ENCODE assay signal across 8 cellular contexts in genomic region chr3:172808969-172809546, GRCh38. TPM values are rescaled to one million over a fixed set of nuclear protein-coding genes. Genes with fewer than 3 reads are reported as not detected.
A peak's percentile ranks its signal among the peaks of the same experiment; 100 is the strongest.
DNase-seq lines count a peak whose midpoint lies in the region; ATAC-seq and TF ChIP-seq lines count a peak whose summit lies in the region.

No MANE protein-coding gene starts in this region.

- H3K27ac ChIP-seq in 22Rv1: no peak overlapping the region
- no peak overlapping the region for H3K27ac ChIP-seq in adrenal gland
- no peak overlapping the region for H3K27ac ChIP-seq in right lobe of liver

- DNase-seq in NCI-H1105 treated with DMSO at 0.1 percent for 48 hours (lab: John Stamatoyannopoulos, UW) (peak; percentile 82), adrenal gland (no peak), right lobe of liver (no peak), GOT3 (lab: John Stamatoyannopoulos, UW) (no peak)
- DNase-seq in activated naive CD8-positive, alpha-beta T cell treated with anti-CD3 and anti-CD28 coated beads for 36 hours: no peak

- no peaks in the 10 kb centered on the region for H3K9me3 Mint-ChIP-seq in activated naive CD8-positive, alpha-beta T cell treated with anti-CD3 and anti-CD28 coated beads for 36 hours

- TF ChIP-seq POLR2A in adrenal gland (IDR thresholded peaks at IDR 0.05) (no peak), right lobe of liver (IDR thresholded peaks at IDR 0.05) (no peak)

- H3K36me3 Mint-ChIP-seq in activated naive CD8-positive, alpha-beta T cell treated with anti-CD3 and anti-CD28 coated beads for 36 hours: peaks cover 3% of the 10 kb centered on the region

- H3K4me1 ChIP-seq in adrenal gland (replicated peaks in 1 of 2): no peaks in the 10 kb centered on the region
- no peaks in the 10 kb centered on the region for H3K4me1 ChIP-seq in right lobe of liver

- TF ChIP-seq CTCF in 22Rv1 (IDR thresholded peaks at IDR 0.05) (peak; percentile 65), GM12872 (IDR thresholded peaks at IDR 0.05; ENCODE audit: insufficient read depth, low read depth, low read length) (0 out of 3 replicates have a peak, but pooled peaks have one; percentile 5), adrenal gland (IDR thresholded peaks at IDR 0.05) (peak; percentile 10 to 58 (median 46)), right lobe of liver (IDR thresholded peaks at IDR 0.05) (peak; percentile 28 to 47 (median 39))

- H3K36me3 ChIP-seq in adrenal gland (replicated peaks in 1 of 2) (no peaks in the 10 kb centered on the region), right lobe of liver (peaks cover 0 to 3% (median 0%) of the 10 kb centered on the region in 4 donors)

- no peaks in the 10 kb centered on the region for H3K27me3 Mint-ChIP-seq in activated naive CD8-positive, alpha-beta T cell treated with anti-CD3 and anti-CD28 coated beads for 36 hours

- H3K4me3 Mint-ChIP-seq in activated naive CD8-positive, alpha-beta T cell treated with anti-CD3 and anti-CD28 coated beads for 36 hours: no peak overlapping the region

- no peaks in the 10 kb centered on the region for H3K27me3 ChIP-seq in adrenal gland
- no peaks in the 10 kb centered on the region for H3K27me3 ChIP-seq in right lobe of liver

- intact Hi-C loops in adrenal gland (cut with DNase I): no loop called here
- intact Hi-C loops in right lobe of liver (cut with DNase I): no loop called here

- H3K9me3 ChIP-seq in adrenal gland (replicated peaks in 1 of 3) (no peaks in the 10 kb centered on the region), right lobe of liver (no peaks in the 10 kb centered on the region)

- no peak overlapping the region for H3K27ac Mint-ChIP-seq in activated naive CD8-positive, alpha-beta T cell treated with anti-CD3 and anti-CD28 coated beads for 36 hours

- ATAC-seq in right lobe of liver (peak in 2 of 4 donors; percentile 39 to 50), GM21737 (IDR thresholded peaks at IDR 0.05; ENCODE audit: unreplicated experiment) (no peak)

- H3K4me3 ChIP-seq in adrenal gland (no peak overlapping the region), right lobe of liver (no peak overlapping the region)

- 51 to 62% (median 61%) methylated on average over 4 of the region's 4 CpGs for WGBS in adrenal gland, 4 donors
- 55% methylated on average over 4 of the region's 4 CpGs for WGBS in right lobe of liver (ENCODE audit: insufficient coverage, low coverage, low lambda C conversion rate, missing lambda C conversion rate)

- peaks cover 2% of the 10 kb centered on the region for H3K4me1 Mint-ChIP-seq in activated naive CD8-positive, alpha-beta T cell treated with anti-CD3 and anti-CD28 coated beads for 36 hours

RNA-seq across cellular contexts. Expression of gene ECT2, which starts 58.5 kb away (rescaled TPM):
- total RNA-seq in adrenal gland (10 to 100 TPM in 2 of 8 donors, 1 to 10 TPM in 6; 3.1 to 15.5 (median 6.5) TPM), right lobe of liver (1 to 10 TPM; 1.5 to 7.8 (median 3.8) TPM)
- polyA plus RNA-seq in adrenal gland: 1 to 10 TPM; 1.4 to 6.9 (median 1.6) TPM
- total RNA-seq in activated naive CD8-positive, alpha-beta T cell treated with anti-CD3 and anti-CD28 coated beads for 36 hours: 10 to 100 TPM; 34.2 to 38.4 TPM

Comparison
In these comparisons a context has a peak if more than half of its experiments do, and no peak if none do; other contexts are left out.
1. CTCF ChIP-seq: peak in every context shown above with its lines; median percentile 65 in 22Rv1; 46 in adrenal gland; 39 in right lobe of liver; 5 in GM12872.